Comparison of ENCODE assay signal across 14 cellular contexts in the genomic region with DNA sequence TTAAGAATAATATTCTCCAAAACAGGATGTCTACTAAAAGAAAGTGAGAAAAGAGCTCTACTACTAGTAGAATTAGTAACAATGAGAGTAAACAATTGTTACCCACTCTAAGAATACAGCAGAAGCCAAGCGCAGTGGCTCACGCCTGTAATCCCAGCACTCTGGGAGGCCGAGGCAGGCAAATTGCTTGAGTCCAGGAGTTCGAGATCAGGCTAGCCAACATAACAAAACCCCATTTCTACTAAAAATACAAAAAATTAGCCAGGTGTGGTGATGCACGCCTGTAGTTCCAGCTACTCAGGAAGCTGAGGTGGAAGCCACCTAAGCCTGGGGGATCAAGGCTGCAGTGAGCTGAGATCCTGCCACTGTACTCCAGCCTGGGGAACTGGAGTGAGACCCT. TPM values are rescaled to one million over a fixed set of nuclear protein-coding genes. Genes with fewer than 3 reads are reported as not detected.
A peak's percentile ranks its signal among the peaks of the same experiment; 100 is the strongest.
DNase-seq lines count a peak whose midpoint lies in the region; ATAC-seq and TF ChIP-seq lines count a peak whose summit lies in the region.
"Had no signal": no experiment of that assay in that cellular context is flagged by ENCODE, and none has a peak within 500 bp of the region (broad histone marks: within the 10 kb centered on the region; RNA-seq: fewer than 3 reads in every experiment).

No MANE protein-coding gene starts in this region.

- peak overlapping the region; percentile 82 to 94 for H3K27ac Mint-ChIP-seq in activated naive CD4-positive, alpha-beta T cell treated with anti-CD3 and anti-CD28 coated beads, Interleukin-2, amount 50 U/mL, for 72 hours
- H3K27ac Mint-ChIP-seq in nephron, result peak overlapping the region; percentile 51 to 79 (median 64)

- POLR2A ChIA-PET in HEK293 (lab: Yijun Ruan, JAX), result interaction anchor here (0.7 to 1.0 kb wide), 2 partner anchors 13 to 1524 kb away, joined by 3 read pairs; no protein-coding TSS in a partner anchor

- H3K4me1 ChIP-seq in HEK293 (ENCODE audit: control insufficient read depth, insufficient read depth, low read length), result peaks cover 9% of the 10 kb centered on the region; the same call in 1 of the 2 replicates

- no peak overlapping the region for H3K4me3 ChIP-seq in HEK293 (ENCODE audit: low read depth, low read length)
- H3K4me3 ChIP-seq: lung, psoas muscle, transverse colon had no signal

- H3K27ac ChIP-seq in HEK293 (ENCODE audit: extremely low read depth, low read depth, low read length), result no peak overlapping the region
- H3K27ac ChIP-seq: psoas muscle had no signal

- H3K27me3 Mint-ChIP-seq in nephron (ENCODE audit: low read depth), result no peaks in the 10 kb centered on the region

- peaks cover 38% of the 10 kb centered on the region for H3K4me1 Mint-ChIP-seq in nephron

- H3K4me3 Mint-ChIP-seq in nephron, result peak overlapping the region; percentile 15 to 41 (median 17)

- DNase-seq in activated CD4-positive, alpha-beta T cell treated with anti-CD3 and anti-CD28 coated beads for 48 hours, result peak; percentile 22
- no peak for DNase-seq in activated CD4-positive, alpha-beta T cell treated with anti-CD3 and anti-CD28 coated beads for 4 hours
- DNase-seq in activated naive CD4-positive, alpha-beta T cell treated with anti-CD3 and anti-CD28 coated beads, Interleukin-2, amount 50 U/mL, for 72 hours (ENCODE audit: low spot score in 2 of 2), result no peak
- DNase-seq in NCI-H524 (lab: John Stamatoyannopoulos, UW), result no peak
- DNase-seq in amniotic stem cell (lab: John Stamatoyannopoulos, UW), result no peak
- DNase-seq: ACHN, DMS79, NCI-H226, psoas muscle, transverse colon had no signal

- no peaks in the 10 kb centered on the region for H3K9me3 ChIP-seq in HEK293 (ENCODE audit: control insufficient read depth, insufficient read depth, low read depth, low read length)
- H3K9me3 ChIP-seq: psoas muscle, transverse colon had no signal

- peaks cover 21 to 24% of the 10 kb centered on the region in 2 donors for H3K36me3 Mint-ChIP-seq in activated naive CD4-positive, alpha-beta T cell treated with anti-CD3 and anti-CD28 coated beads, Interleukin-2, amount 50 U/mL, for 72 hours
- H3K36me3 Mint-ChIP-seq in nephron (ENCODE audit: low read depth), result peaks cover 52% of the 10 kb centered on the region

- ATAC-seq in activated naive CD4-positive, alpha-beta T cell treated with anti-CD3 and anti-CD28 coated beads, Interleukin-2, amount 50 U/mL, for 72 hours, result peak in 1 of 2 donors; percentile 25
- no peak for ATAC-seq in GM21528 (IDR thresholded peaks at IDR 0.05; ENCODE audit: low FRiP score, unreplicated experiment)
- ATAC-seq: psoas muscle had no signal

- TF ChIP-seq CTCF in HEK293 (tag by site-specific recombination; IDR thresholded peaks at IDR 0.05) (no peak), nephron (IDR thresholded peaks at IDR 0.05; ENCODE audit: unreplicated experiment in 3 of 3) (no peak)

- CTCF ChIA-PET in HEK293 (lab: Yijun Ruan, JAX), result interaction anchor here (0.5 to 2.7 kb wide), 3 partner anchors 78 to 119 kb away, joined by 3 to 13 read pairs (median 4); no protein-coding TSS in a partner anchor

- peaks cover 31 to 64% of the 10 kb centered on the region in 2 experiments for H3K36me3 ChIP-seq in HEK293 (ENCODE audit: control insufficient read depth in 2 of 2, insufficient read depth in 1 of 2, low read length in 2 of 2)

- no peaks in the 10 kb centered on the region for H3K9me3 Mint-ChIP-seq in activated naive CD4-positive, alpha-beta T cell treated with anti-CD3 and anti-CD28 coated beads, Interleukin-2, amount 50 U/mL, for 72 hours
- H3K9me3 Mint-ChIP-seq in nephron, result no peaks in the 10 kb centered on the region

TF ChIP-seq in HEK293, 187 proteins besides CTCF, POLR2A, EP300 and RAD21 (continues in another document):
- TF ChIP-seq ZNF223 (tag by site-specific recombination; IDR thresholded peaks at IDR 0.05) (no peak), ZNF266 (tag by site-specific recombination; IDR thresholded peaks at IDR 0.05; ENCODE audit: low read depth) (no peak), ZBTB17 (tag by site-specific recombination; IDR thresholded peaks at IDR 0.05) (peak; percentile 12; the same call in 1 of the 2 replicates), ZNF362 (tag by site-specific recombination; IDR thresholded peaks at IDR 0.05) (no peak), ZNF426 (tag by site-specific recombination; IDR thresholded peaks at IDR 0.05) (no peak), ZNF449 (tag by site-specific recombination; IDR thresholded peaks at IDR 0.05) (no peak)
- TF ChIP-seq, protein P1, sequence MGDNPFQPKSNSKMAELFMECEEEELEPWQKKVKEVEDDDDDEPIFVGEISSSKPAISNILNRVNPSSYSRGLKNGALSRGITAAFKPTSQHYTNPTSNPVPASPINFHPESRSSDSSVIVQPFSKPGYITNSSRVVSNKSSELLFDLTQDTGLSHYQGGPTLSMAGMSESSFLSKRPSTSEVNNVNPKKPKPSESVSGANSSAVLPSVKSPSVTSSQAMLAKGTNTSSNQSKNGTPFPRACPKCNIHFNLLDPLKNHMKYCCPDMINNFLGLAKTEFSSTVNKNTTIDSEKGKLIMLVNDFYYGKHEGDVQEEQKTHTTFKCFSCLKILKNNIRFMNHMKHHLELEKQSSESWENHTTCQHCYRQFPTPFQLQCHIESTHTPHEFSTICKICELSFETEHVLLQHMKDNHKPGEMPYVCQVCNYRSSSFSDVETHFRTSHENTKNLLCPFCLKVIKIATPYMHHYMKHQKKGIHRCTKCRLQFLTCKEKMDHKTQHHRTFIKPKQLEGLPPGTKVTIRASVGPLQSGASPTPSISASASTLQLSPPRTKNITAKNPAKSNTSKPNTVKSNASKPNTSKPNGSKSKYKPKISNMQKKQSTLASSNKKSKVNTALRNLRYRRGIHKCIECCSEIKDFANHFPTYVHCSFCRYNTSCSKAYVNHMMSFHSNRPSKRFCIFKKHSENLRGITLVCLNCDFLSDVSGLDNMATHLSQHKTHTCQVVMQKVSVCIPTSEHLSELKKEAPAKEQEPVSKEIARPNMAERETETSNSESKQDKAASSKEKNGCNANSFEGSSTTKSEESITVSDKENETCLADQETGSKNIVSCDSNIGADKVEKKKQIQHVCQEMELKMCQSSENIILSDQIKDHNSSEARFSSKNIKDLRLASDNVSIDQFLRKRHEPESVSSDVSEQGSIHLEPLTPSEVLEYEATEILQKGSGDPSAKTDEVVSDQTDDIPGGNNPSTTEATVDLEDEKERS (tag by site-specific recombination; IDR thresholded peaks at IDR 0.05), result no peak
- TF ChIP-seq, protein P2, sequence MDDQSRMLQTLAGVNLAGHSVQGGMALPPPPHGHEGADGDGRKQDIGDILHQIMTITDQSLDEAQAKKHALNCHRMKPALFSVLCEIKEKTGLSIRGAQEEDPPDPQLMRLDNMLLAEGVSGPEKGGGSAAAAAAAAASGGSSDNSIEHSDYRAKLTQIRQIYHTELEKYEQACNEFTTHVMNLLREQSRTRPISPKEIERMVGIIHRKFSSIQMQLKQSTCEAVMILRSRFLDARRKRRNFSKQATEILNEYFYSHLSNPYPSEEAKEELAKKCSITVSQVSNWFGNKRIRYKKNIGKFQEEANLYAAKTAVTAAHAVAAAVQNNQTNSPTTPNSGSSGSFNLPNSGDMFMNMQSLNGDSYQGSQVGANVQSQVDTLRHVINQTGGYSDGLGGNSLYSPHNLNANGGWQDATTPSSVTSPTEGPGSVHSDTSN (CRISPR knock-in tag; IDR thresholded peaks at IDR 0.05), result no peak
- TF ChIP-seq, protein P3, sequence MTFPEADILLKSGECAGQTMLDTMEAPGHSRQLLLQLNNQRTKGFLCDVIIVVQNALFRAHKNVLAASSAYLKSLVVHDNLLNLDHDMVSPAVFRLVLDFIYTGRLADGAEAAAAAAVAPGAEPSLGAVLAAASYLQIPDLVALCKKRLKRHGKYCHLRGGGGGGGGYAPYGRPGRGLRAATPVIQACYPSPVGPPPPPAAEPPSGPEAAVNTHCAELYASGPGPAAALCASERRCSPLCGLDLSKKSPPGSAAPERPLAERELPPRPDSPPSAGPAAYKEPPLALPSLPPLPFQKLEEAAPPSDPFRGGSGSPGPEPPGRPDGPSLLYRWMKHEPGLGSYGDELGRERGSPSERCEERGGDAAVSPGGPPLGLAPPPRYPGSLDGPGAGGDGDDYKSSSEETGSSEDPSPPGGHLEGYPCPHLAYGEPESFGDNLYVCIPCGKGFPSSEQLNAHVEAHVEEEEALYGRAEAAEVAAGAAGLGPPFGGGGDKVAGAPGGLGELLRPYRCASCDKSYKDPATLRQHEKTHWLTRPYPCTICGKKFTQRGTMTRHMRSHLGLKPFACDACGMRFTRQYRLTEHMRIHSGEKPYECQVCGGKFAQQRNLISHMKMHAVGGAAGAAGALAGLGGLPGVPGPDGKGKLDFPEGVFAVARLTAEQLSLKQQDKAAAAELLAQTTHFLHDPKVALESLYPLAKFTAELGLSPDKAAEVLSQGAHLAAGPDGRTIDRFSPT (tag by site-specific recombination; IDR thresholded peaks at IDR 0.05), result no peak

RNA-seq across cellular contexts. Expression of gene DNAJC14, which starts 4.7 kb away (rescaled TPM):
- 10 to 100 TPM; 29.0 to 33.4 TPM for total RNA-seq in activated naive CD4-positive, alpha-beta T cell treated with anti-CD3 and anti-CD28 coated beads, Interleukin-2, amount 50 U/mL, for 72 hours

RNA-seq across cellular contexts. Expression of gene ORMDL2, which starts 6.9 kb away (rescaled TPM):
- 10 to 100 TPM; 27.0 to 35.2 TPM for total RNA-seq in activated naive CD4-positive, alpha-beta T cell treated with anti-CD3 and anti-CD28 coated beads, Interleukin-2, amount 50 U/mL, for 72 hours

RNA-seq across cellular contexts. Expression of gene SARNP, which starts 7.2 kb away (rescaled TPM):
- 100 to 1,000 TPM in 1 of 2 donors, 10 to 100 TPM in 1; 95.0 to 101 TPM for total RNA-seq in activated naive CD4-positive, alpha-beta T cell treated with anti-CD3 and anti-CD28 coated beads, Interleukin-2, amount 50 U/mL, for 72 hours

RNA-seq across cellular contexts. Expression of gene MMP19, which starts 18.0 kb away (rescaled TPM):
- total RNA-seq in activated naive CD4-positive, alpha-beta T cell treated with anti-CD3 and anti-CD28 coated beads, Interleukin-2, amount 50 U/mL, for 72 hours, result under 1 TPM in 1 of 2 donors, not detected in 1; 0.12 TPM
